In genomic region chr2:46863895-46864294, GRCh38 we compare ENCODE assay signal across 25 cellular contexts.
"Had no signal": no experiment of that assay in that cellular context is flagged by ENCODE, and none has a peak within 500 bp of the region (broad histone marks: within the 10 kb centered on the region; RNA-seq: fewer than 3 reads in every experiment).

No MANE protein-coding gene starts in this region.

- H3K4me3 Mint-ChIP-seq: activated CD4-positive, alpha-beta T cell treated with anti-CD3 and anti-CD28 coated beads for 36 hours; activated T-cell treated with anti-CD3 and anti-CD28 coated beads, Interleukin-2, amount 50 U/mL, for 72 hours; naive B cell; neural progenitor cell; T-cell; T-helper 2 cell treated with Interferon-gamma antibody and Interleukin-4, amounts not matched to agents 5 μg/mL and 100 μg/mL, for 36 hours had no signal

- ATAC-seq: activated CD4-positive, alpha-beta T cell treated with anti-CD3 and anti-CD28 coated beads for 36 hours; activated naive CD4-positive, alpha-beta T cell treated with anti-CD3 and anti-CD28 coated beads, Interleukin-2, amount 50 U/mL, for 72 hours; activated T-cell treated with anti-CD3 and anti-CD28 coated beads, Interleukin-2, amount 50 U/mL, for 72 hours; psoas muscle; stimulated activated naive CD8-positive, alpha-beta T cell treated with anti-CD3 and anti-CD28 coated beads, Interleukin-15, Interleukin-2, amounts not matched to agents 100 U/mL and 50 U/mL, for 24 hours; T-cell had no signal

- H3K4me3 ChIP-seq: colonic mucosa, esophagus squamous epithelium, left ventricle myocardium inferior, lung, neural progenitor cell, psoas muscle, spleen, testis, transverse colon had no signal

- H3K9me3 ChIP-seq: colonic mucosa, psoas muscle, testis had no signal

- H3K4me1 Mint-ChIP-seq: activated CD4-positive, alpha-beta T cell treated with anti-CD3 and anti-CD28 coated beads for 36 hours; T-cell had no signal

- H3K36me3 ChIP-seq: colonic mucosa, esophagus squamous epithelium, left ventricle myocardium inferior, neural progenitor cell, spleen, transverse colon had no signal

- H2AFZ ChIP-seq: neural progenitor cell, parathyroid adenoma had no signal

- H3K27me3 ChIP-seq: colonic mucosa, neural progenitor cell, spleen, testis, transverse colon had no signal

- H3K79me2 ChIP-seq: parathyroid adenoma had no signal

- H3K27ac ChIP-seq: colonic mucosa, epithelial cell of prostate, esophagus squamous epithelium, left ventricle myocardium inferior, neural progenitor cell, parathyroid adenoma, psoas muscle, testis, transverse colon had no signal

- H3K27me3 Mint-ChIP-seq: activated CD4-positive, alpha-beta T cell treated with anti-CD3 and anti-CD28 coated beads for 36 hours had no signal

- H3K27ac Mint-ChIP-seq: activated CD4-positive, alpha-beta T cell treated with anti-CD3 and anti-CD28 coated beads for 36 hours; activated naive CD4-positive, alpha-beta T cell treated with anti-CD3 and anti-CD28 coated beads, Interleukin-2, amount 50 U/mL, for 72 hours; activated T-cell treated with anti-CD3 and anti-CD28 coated beads, Interleukin-2, amount 50 U/mL, for 72 hours; neural progenitor cell; T-cell; T-helper 2 cell treated with Interferon-gamma antibody and Interleukin-4, amounts not matched to agents 5 μg/mL and 100 μg/mL, for 36 hours had no signal

- DNase-seq: activated CD4-positive, alpha-beta T cell treated with anti-CD3 and anti-CD28 coated beads for 36 hours; activated CD4-positive, alpha-beta T cell treated with anti-CD3 and anti-CD28 coated beads, Interleukin-2, amount 50 U/mL, for 4 hours; activated CD4-positive, CD25-positive, alpha-beta regulatory T cell; activated naive CD4-positive, alpha-beta T cell; activated T-cell treated with anti-CD3 and anti-CD28 coated beads for 4 hours; activated T-cell treated with anti-CD3 and anti-CD28 coated beads, Interleukin-2, amount 50 U/mL, for 72 hours; anterior cingulate cortex; colonic mucosa; effector CD8-positive, alpha-beta T cell; esophagus squamous epithelium; left ventricle myocardium inferior; naive B cell; occipital lobe; psoas muscle; spleen; stimulated activated naive CD8-positive, alpha-beta T cell treated with anti-CD3 and anti-CD28 coated beads, Interleukin-15, Interleukin-2, amounts not matched to agents 100 U/mL and 50 U/mL, for 24 hours; T-cell; testis; transverse colon had no signal

- H3K4me2 ChIP-seq: neural progenitor cell had no signal

- H3K36me3 Mint-ChIP-seq: neural progenitor cell had no signal

- H3K9ac ChIP-seq: neural progenitor cell, parathyroid adenoma had no signal
